7 cellular contexts compared by ENCODE assay signal in genomic region chr18:13375302-13376255, GRCh38.
DNase-seq lines count a peak whose midpoint lies in the region; ATAC-seq and TF ChIP-seq lines count a peak whose summit lies in the region.

No MANE protein-coding gene starts in this region.

- H3K27me3 ChIP-seq in kidney epithelial cell (ENCODE audit: control insufficient read depth, insufficient read depth, low read length): no peaks in the 10 kb centered on the region

- no peaks in the 10 kb centered on the region for H3K36me3 ChIP-seq in kidney epithelial cell (ENCODE audit: control insufficient read depth, insufficient read depth, low read length)

- TF ChIP-seq CTCF in kidney epithelial cell (IDR thresholded peaks at IDR 0.05; ENCODE audit: insufficient read depth, low read length, poor library complexity, severe bottlenecking): peak; percentile 20

- peak; percentile 91 for ATAC-seq in GM18907 (IDR thresholded peaks at IDR 0.05; ENCODE audit: unreplicated experiment)
- ATAC-seq in HG03064 (IDR thresholded peaks at IDR 0.05; ENCODE audit: low read depth, unreplicated experiment): peak; percentile 81

- no peak overlapping the region for H3K4me3 ChIP-seq in kidney epithelial cell (ENCODE audit: low read depth, low read length)

- DNase-seq in T-helper 22 cell (ENCODE audit: low read depth): peak; percentile 84
- DNase-seq in astrocyte of the hippocampus (ENCODE audit: low read depth, low spot score): peak; percentile 92
- DNase-seq in kidney epithelial cell (ENCODE audit: low read depth): peak; percentile 75
- DNase-seq in stimulated activated CD4-positive, alpha-beta T cell treated with anti-CD3 and anti-CD28 coated beads, TNF-alpha, amount 100 ng/mL, for 24 hours (ENCODE audit: low read depth in 3 of 3): peak; percentile 53 to 73 (median 73)
- no peak for DNase-seq in RPMI8226
